In genomic region chr3:159583662-159584061, GRCh38 we compare ENCODE assay signal across 26 cellular contexts.
DNase-seq lines count a peak whose midpoint lies in the region; ATAC-seq and TF ChIP-seq lines count a peak whose summit lies in the region.
"Had no signal": no experiment of that assay in that cellular context is flagged by ENCODE, and none has a peak within 500 bp of the region (broad histone marks: within the 10 kb centered on the region; RNA-seq: fewer than 3 reads in every experiment).

No MANE protein-coding gene starts in this region.

- CTCF ChIA-PET in AG04449 (lab: Yijun Ruan, JAX): interaction anchor here (0.8 to 1.2 kb wide), 2 partner anchors 223 to 322 kb away, joined by 3 to 4 read pairs; no protein-coding TSS in a partner anchor

- POLR2A ChIA-PET in AG04449 (lab: Yijun Ruan, JAX): no interaction called here

- ATAC-seq in HG02885 (IDR thresholded peaks at IDR 0.05; ENCODE audit: poor library complexity, unreplicated experiment): no peak
- no peak for ATAC-seq in HG02938 (IDR thresholded peaks at IDR 0.05; ENCODE audit: unreplicated experiment)
- no peak for ATAC-seq in HG03469 (IDR thresholded peaks at IDR 0.05; ENCODE audit: unreplicated experiment)
- ATAC-seq: activated naive CD8-positive, alpha-beta T cell treated with anti-CD3 and anti-CD28 coated beads, Interleukin-2, amount 50 U/mL, for 24 hours; right cardiac atrium; stimulated activated naive CD8-positive, alpha-beta T cell treated with anti-CD3 and anti-CD28 coated beads, Interleukin-15, amount 100 ng/mL, for 72 hours had no signal

- in situ Hi-C loops in astrocyte of the spinal cord (cut with HindIII; ENCODE audit: low sequenced_read_pairs): no loop called here

- DNase-seq in AG04449 (ENCODE audit: low read depth, low spot score): peak; percentile 28
- peak; percentile 13 for DNase-seq in GM03348 (ENCODE audit: low spot score)
- peak; percentile 1 for DNase-seq in astrocyte of the spinal cord (ENCODE audit: low read depth, low spot score)
- peak; percentile 8 to 21 for DNase-seq in foreskin fibroblast
- no peak for DNase-seq in NOMO-1 (lab: John Stamatoyannopoulos, UW; ENCODE audit: unreplicated experiment in 2 of 2)
- DNase-seq: activated CD4-positive, alpha-beta T cell treated with anti-CD3 and anti-CD28 coated beads, Interleukin-2, amount 50 U/mL, for 48 hours; activated CD4-positive, CD25-positive, alpha-beta regulatory T cell treated with anti-CD3 and anti-CD28 coated beads, Interleukin-2, amount 50 U/mL, for 72 hours; activated naive CD4-positive, alpha-beta T cell; activated naive CD8-positive, alpha-beta T cell treated with anti-CD3 and anti-CD28 coated beads, Interleukin-2, amount 50 U/mL, for 24 hours; CD8-positive, alpha-beta memory T cell; DMS153; GDM1; KG1; NCI-H1105; NCI-H1930; NCI-H526; NK-92 treated with Interleukin-12 subunit alpha and Interleukin-12 subunit beta, amount 100 ng/mL, for 24 hours; PC-9; right cardiac atrium; Right ventricle myocardium superior; spleen; stimulated activated CD8-positive, alpha-beta memory T cell treated with anti-CD3 and anti-CD28 coated beads, Interleukin-4, amount 100 ng/mL, for 48 hours; stimulated activated naive CD8-positive, alpha-beta T cell treated with anti-CD3 and anti-CD28 coated beads, Interleukin-15, amount 100 ng/mL, for 72 hours had no signal

- H3K4me3 ChIP-seq in AG04449 (ENCODE audit: low read depth, low read length) (no peak overlapping the region), astrocyte of the spinal cord (ENCODE audit: low read depth, low read length) (no peak overlapping the region), foreskin fibroblast (ENCODE audit: low read depth in 1 of 2, low read length in 2 of 2) (no peak overlapping the region)
- H3K4me3 ChIP-seq: PC-9, spleen had no signal

- TF ChIP-seq CTCF in AG04449 (IDR thresholded peaks at IDR 0.05; ENCODE audit: insufficient read depth, low read length, missing control alignments) (no peak), astrocyte of the spinal cord (IDR thresholded peaks at IDR 0.05; ENCODE audit: low read depth, low read length) (no peak), foreskin fibroblast (IDR thresholded peaks at IDR 0.05; ENCODE audit: low read depth, low read length) (no peak)

Comparison
In these comparisons a context has a peak if more than half of its experiments do, and no peak if none do; other contexts are left out.
1. DNase-seq: peak in AG04449 (single experiment), GM03348 (single experiment), astrocyte of the spinal cord (single experiment) and foreskin fibroblast (2 of 2); none in NOMO-1 (0 of 2).